Comparison of ENCODE assay signal across 25 cellular contexts in the genomic region with DNA sequence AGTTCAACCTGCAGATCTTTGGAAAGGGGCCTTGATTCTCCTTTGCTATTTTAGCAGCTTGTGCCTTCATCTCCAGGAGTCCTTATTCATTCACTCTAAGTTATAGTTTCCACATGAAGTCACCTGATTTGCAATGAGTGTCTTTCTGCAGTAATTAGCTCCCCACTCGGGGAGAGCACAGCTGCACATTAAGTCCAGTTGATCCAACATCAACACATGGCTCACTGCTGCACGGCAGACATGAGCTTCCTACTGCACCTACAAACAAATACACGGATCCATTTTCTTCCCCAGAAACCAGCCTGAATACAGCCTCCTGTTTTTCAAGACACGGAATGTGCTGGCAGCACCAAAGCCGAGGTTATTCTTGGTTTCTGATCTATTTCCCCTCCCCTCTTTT.
"Had no signal": no experiment of that assay in that cellular context is flagged by ENCODE, and none has a peak within 500 bp of the region (broad histone marks: within the 10 kb centered on the region; RNA-seq: fewer than 3 reads in every experiment).

No MANE protein-coding gene starts in this region.

- DNase-seq: activated CD4-positive, alpha-beta T cell treated with anti-CD3 and anti-CD28 coated beads, Interleukin-2, amount 50 U/mL, for 4 hours; activated CD8-positive, alpha-beta memory T cell treated with anti-CD3 and anti-CD28 coated beads for 24 hours; activated CD8-positive, alpha-beta memory T cell treated with anti-CD3 and anti-CD28 coated beads, Interleukin-2, amount 50 U/mL, for 4 hours; activated naive CD4-positive, alpha-beta T cell; activated T-cell treated with anti-CD3 and anti-CD28 coated beads, Interleukin-2, amount 50 U/mL, for 24 hours; adrenal gland; central memory CD4-positive, alpha-beta T cell; dermis blood vessel endothelial cell; effector CD8-positive, alpha-beta T cell; foreskin melanocyte; hippocampal formation; midbrain; nephron progenitor cell; nucleus accumbens; right lobe of liver; small intestine; stimulated activated CD4-positive, alpha-beta T cell treated with anti-CD3 and anti-CD28 coated beads, Interleukin-15, amount 100 ng/mL, for 24 hours; stomach; transverse colon had no signal

- H3K9me3 ChIP-seq: adrenal gland, right lobe of liver, stomach, suprapubic skin, transverse colon had no signal

- H3K4me1 Mint-ChIP-seq: activated T-helper 17 cell treated with anti-CD3 and anti-CD28 coated beads, Interleukin-2, amount 50 U/mL, for 72 hours; stimulated activated memory B cell treated with anti-CD40 and anti-IgM and Interleukin-4, amounts not matched to agents 10 μg/mL and 1 μg/mL and 100 μg/mL, for 72 hours had no signal

- H3K27me3 ChIP-seq: adrenal gland, right lobe of liver, stomach, suprapubic skin, transverse colon had no signal

- H3K27me3 Mint-ChIP-seq: activated naive CD8-positive, alpha-beta T cell; activated T-helper 17 cell treated with anti-CD3 and anti-CD28 coated beads, Interleukin-2, amount 50 U/mL, for 72 hours; stimulated activated memory B cell treated with anti-CD40 and anti-IgM and Interleukin-4, amounts not matched to agents 10 μg/mL and 1 μg/mL and 100 μg/mL, for 72 hours had no signal

- H3K4me3 Mint-ChIP-seq: activated naive CD8-positive, alpha-beta T cell; activated T-cell treated with anti-CD3 and anti-CD28 coated beads, Interleukin-2, amount 50 U/mL, for 24 hours; activated T-helper 17 cell treated with anti-CD3 and anti-CD28 coated beads, Interleukin-2, amount 50 U/mL, for 72 hours; nephron progenitor cell; stimulated activated memory B cell treated with anti-CD40 and anti-IgM and Interleukin-4, amounts not matched to agents 10 μg/mL and 1 μg/mL and 100 μg/mL, for 72 hours; WTC11 had no signal

- ATAC-seq: activated T-helper 17 cell treated with anti-CD3 and anti-CD28 coated beads, Interleukin-2, amount 50 U/mL, for 72 hours; esophagus mucosa; right lobe of liver; stimulated activated memory B cell treated with anti-CD40 and anti-IgM and Interleukin-4, amounts not matched to agents 10 μg/mL and 1 μg/mL and 100 μg/mL, for 72 hours; WTC11 had no signal

- H3K27ac ChIP-seq: adrenal gland, right lobe of liver, stomach, suprapubic skin, transverse colon had no signal

- H3K9me3 Mint-ChIP-seq: activated T-cell treated with anti-CD3 and anti-CD28 coated beads, Interleukin-2, amount 50 U/mL, for 24 hours; activated T-helper 17 cell treated with anti-CD3 and anti-CD28 coated beads, Interleukin-2, amount 50 U/mL, for 72 hours had no signal

- H3K4me3 ChIP-seq: adrenal gland, right lobe of liver, stomach, suprapubic skin, transverse colon had no signal

- H3K27ac Mint-ChIP-seq: activated naive CD8-positive, alpha-beta T cell; activated T-cell treated with anti-CD3 and anti-CD28 coated beads, Interleukin-2, amount 50 U/mL, for 24 hours; activated T-helper 17 cell treated with anti-CD3 and anti-CD28 coated beads, Interleukin-2, amount 50 U/mL, for 72 hours; nephron progenitor cell; stimulated activated memory B cell treated with anti-CD40 and anti-IgM and Interleukin-4, amounts not matched to agents 10 μg/mL and 1 μg/mL and 100 μg/mL, for 72 hours; WTC11 had no signal

- H3K4me1 ChIP-seq: right lobe of liver, suprapubic skin, transverse colon had no signal

- H3K36me3 Mint-ChIP-seq: activated naive CD8-positive, alpha-beta T cell; stimulated activated memory B cell treated with anti-CD40 and anti-IgM and Interleukin-4, amounts not matched to agents 10 μg/mL and 1 μg/mL and 100 μg/mL, for 72 hours had no signal

- H3K36me3 ChIP-seq: adrenal gland, right lobe of liver, stomach, suprapubic skin, transverse colon had no signal
